19 cellular contexts compared by ENCODE assay signal in genomic region chr11:83979593-83979992, GRCh38.
DNase-seq lines count a peak whose midpoint lies in the region; ATAC-seq and TF ChIP-seq lines count a peak whose summit lies in the region.
"Had no signal": no experiment of that assay in that cellular context is flagged by ENCODE, and none has a peak within 500 bp of the region (broad histone marks: within the 10 kb centered on the region; RNA-seq: fewer than 3 reads in every experiment).

No MANE protein-coding gene starts in this region.

- H3K4me3 ChIP-seq in heart left ventricle, result no peak overlapping the region
- H3K4me3 ChIP-seq: A549, MG63, SK-N-MC had no signal

- DNase-seq in heart left ventricle (no peak), cardiac septum (ENCODE audit: low spot score) (no peak), NCI-H526 (lab: John Stamatoyannopoulos, UW) (peak; percentile 27 to 43), iPS-NIHi11 (ENCODE audit: low spot score) (peak; percentile 3), NCI-H146 treated with DMSO at 0.1 percent for 48 hours (lab: John Stamatoyannopoulos, UW; ENCODE audit: unreplicated experiment) (no peak)
- DNase-seq: BE2C, DMS79 treated with DMSO at 0.1 percent for 48 hours, H7, HFFc6, Kasumi-1, MG63, NCI-H1417, NCI-H187, NCI-H510A treated with DMSO at 0.1 percent for 48 hours, SHP77 treated with DMSO at 0.1 percent for 48 hours had no signal

- ATAC-seq in heart left ventricle, result peak; percentile 86 to 96 (median 92)
- ATAC-seq in HG03108 (IDR thresholded peaks at IDR 0.05; ENCODE audit: unreplicated experiment), result no peak
- ATAC-seq: A549 had no signal

- no peaks in the 10 kb centered on the region for H3K36me3 ChIP-seq in heart left ventricle
- H3K36me3 ChIP-seq: BE2C, MG63 had no signal

- no peaks in the 10 kb centered on the region for H3K27me3 ChIP-seq in heart left ventricle
- H3K27me3 ChIP-seq: BE2C, MG63 had no signal

- intact Hi-C loops in heart left ventricle (cut with DNase I) (no loop called here), cardiac septum (cut with DNase I) (no loop called here)

- no peak for TF ChIP-seq POLR2A in heart left ventricle (IDR thresholded peaks at IDR 0.05)

- H3K4me1 ChIP-seq in heart left ventricle, result no peaks in the 10 kb centered on the region
- H3K4me1 ChIP-seq: A549 had no signal

- TF ChIP-seq CTCF in heart left ventricle (IDR thresholded peaks at IDR 0.05), result no peak

- no peak overlapping the region for H3K27ac ChIP-seq in heart left ventricle
- peak overlapping the region; percentile 56 for H3K27ac ChIP-seq in temporal lobe (ENCODE audit: low read depth, low read length)
- H3K27ac ChIP-seq: A549, SK-N-MC had no signal

- peaks cover 0 to 3% (median 0%) of the 10 kb centered on the region in 12 donors for H3K9me3 ChIP-seq in heart left ventricle
- H3K9me3 ChIP-seq: A549, BE2C, MG63 had no signal

- WGBS in heart left ventricle, 4 donors, result 19 to 41% (median 29%) methylated on average over 1 of the region's 1 CpG

Comparison
In these comparisons a context has a peak if more than half of its experiments do, and no peak if none do; other contexts are left out.
1. DNase-seq: peak in NCI-H526 (2 of 2) and iPS-NIHi11 (single experiment); none in heart left ventricle (0 of 5), cardiac septum (single experiment) and NCI-H146 treated with DMSO at 0.1 percent for 48 hours (single experiment).